29 cellular contexts compared by ENCODE assay signal in genomic region chr10:118401708-118402107, GRCh38.
"Had no signal": no experiment of that assay in that cellular context is flagged by ENCODE, and none has a peak within 500 bp of the region (broad histone marks: within the 10 kb centered on the region; RNA-seq: fewer than 3 reads in every experiment).

No MANE protein-coding gene starts in this region.

- H3K4me3 Mint-ChIP-seq: naive thymus-derived CD4-positive, alpha-beta T cell; natural killer cell; nephron; neural progenitor cell; stimulated activated effector memory CD8-positive, alpha-beta T cell treated with anti-CD3 and anti-CD28 coated beads, Interleukin-12 subunit alpha, Interleukin-12 subunit beta, amount 100 ng/mL, for 72 hours; stimulated activated naive B cell treated with anti-CD40 and anti-IgM and Interleukin-4, amounts not matched to agents 10 μg/mL and 1 μg/mL and 100 μg/mL, for 72 hours; stimulated activated naive CD8-positive, alpha-beta T cell treated with anti-CD3 and anti-CD28 coated beads, Interleukin-15, Interleukin-2, amounts not matched to agents 100 ng/mL and 50 ng/mL, for 24 hours had no signal

- H3K36me3 ChIP-seq: neural progenitor cell, ovary, stomach, thoracic aorta, thyroid gland, tibial nerve, upper lobe of left lung, vagina had no signal

- FAIRE-seq: small intestine, urothelium cell line had no signal

- H3K79me2 ChIP-seq: parathyroid adenoma had no signal

- H3K27ac ChIP-seq: neural progenitor cell, ovary, parathyroid adenoma, psoas muscle, stomach, thoracic aorta, thyroid gland, tibial nerve, upper lobe of left lung, vagina had no signal

- H3K27me3 ChIP-seq: neural progenitor cell, ovary, thyroid gland, tibial nerve, upper lobe of left lung had no signal

- H3K36me3 Mint-ChIP-seq: naive thymus-derived CD4-positive, alpha-beta T cell; natural killer cell; neural progenitor cell; stimulated activated effector memory CD8-positive, alpha-beta T cell treated with anti-CD3 and anti-CD28 coated beads, Interleukin-12 subunit alpha, Interleukin-12 subunit beta, amount 100 ng/mL, for 72 hours; stimulated activated naive B cell treated with anti-CD40 and anti-IgM and Interleukin-4, amounts not matched to agents 10 μg/mL and 1 μg/mL and 100 μg/mL, for 72 hours had no signal

- H2AFZ ChIP-seq: neural progenitor cell, parathyroid adenoma had no signal

- H3K9me3 ChIP-seq: ovary, psoas muscle, thoracic aorta, thyroid gland, tibial nerve, upper lobe of left lung, vagina had no signal

- H3K9me3 Mint-ChIP-seq: natural killer cell; neural progenitor cell; stimulated activated naive B cell treated with anti-CD40 and anti-IgM and Interleukin-4, amounts not matched to agents 10 μg/mL and 1 μg/mL and 100 μg/mL, for 72 hours; stimulated activated naive CD8-positive, alpha-beta T cell treated with anti-CD3 and anti-CD28 coated beads, Interleukin-15, Interleukin-2, amounts not matched to agents 100 ng/mL and 50 ng/mL, for 24 hours had no signal

- H3K9ac ChIP-seq: neural progenitor cell, parathyroid adenoma had no signal

- ATAC-seq: naive thymus-derived CD4-positive, alpha-beta T cell; natural killer cell; psoas muscle; right cardiac atrium; sciatic nerve; stimulated activated effector memory CD8-positive, alpha-beta T cell treated with anti-CD3 and anti-CD28 coated beads, Interleukin-12 subunit alpha, Interleukin-12 subunit beta, amount 100 ng/mL, for 72 hours; stimulated activated naive B cell treated with anti-CD40 and anti-IgM and Interleukin-4, amounts not matched to agents 10 μg/mL and 1 μg/mL and 100 μg/mL, for 72 hours had no signal

- H3K4me3 ChIP-seq: neural progenitor cell, ovary, psoas muscle, stomach, thoracic aorta, thyroid gland, tibial nerve, upper lobe of left lung, vagina had no signal

- H3K4me2 ChIP-seq: neural progenitor cell had no signal

- H3K4me1 ChIP-seq: parathyroid adenoma, psoas muscle, stomach, thyroid gland, tibial nerve, vagina had no signal

- DNase-seq: naive thymus-derived CD4-positive, alpha-beta T cell; natural killer cell; occipital lobe; ovary; posterior cingulate gyrus; psoas muscle; right cardiac atrium; small intestine; stimulated activated CD4-positive, alpha-beta T cell treated with anti-CD3 and anti-CD28 coated beads, Interleukin-15, amount 100 ng/mL, for 24 hours; stimulated activated CD4-positive, alpha-beta T cell treated with anti-CD3 and anti-CD28 coated beads, Interleukin-2, amount 100 ng/mL, for 24 hours; stimulated activated CD4-positive, alpha-beta T cell treated with anti-CD3 and anti-CD28 coated beads, Interleukin-2, amount 100 ng/mL, for 48 hours; stimulated activated CD4-positive, alpha-beta T cell treated with anti-CD3 and anti-CD28 coated beads, Interleukin-4, amount 100 ng/mL, for 24 hours; stimulated activated naive B cell treated with anti-CD40 and anti-IgM and Interleukin-4, amounts not matched to agents 10 μg/mL and 1 μg/mL and 100 μg/mL, for 72 hours; stimulated activated naive CD4-positive, alpha-beta T cell treated with Interleukin-2 at 50 U/mL for 16 hours; stomach; thyroid gland; trophoblast cell; upper lobe of left lung had no signal

- H3K27ac Mint-ChIP-seq: naive thymus-derived CD4-positive, alpha-beta T cell; natural killer cell; nephron; neural progenitor cell; progenitor cell of endocrine pancreas; stimulated activated effector memory CD8-positive, alpha-beta T cell treated with anti-CD3 and anti-CD28 coated beads, Interleukin-12 subunit alpha, Interleukin-12 subunit beta, amount 100 ng/mL, for 72 hours; stimulated activated naive B cell treated with anti-CD40 and anti-IgM and Interleukin-4, amounts not matched to agents 10 μg/mL and 1 μg/mL and 100 μg/mL, for 72 hours; stimulated activated naive CD8-positive, alpha-beta T cell treated with anti-CD3 and anti-CD28 coated beads, Interleukin-15, Interleukin-2, amounts not matched to agents 100 ng/mL and 50 ng/mL, for 24 hours had no signal

- H3K4me1 Mint-ChIP-seq: naive thymus-derived CD4-positive, alpha-beta T cell; natural killer cell; neural progenitor cell; stimulated activated effector memory CD8-positive, alpha-beta T cell treated with anti-CD3 and anti-CD28 coated beads, Interleukin-12 subunit alpha, Interleukin-12 subunit beta, amount 100 ng/mL, for 72 hours had no signal
